Comparison of ENCODE assay signal across 31 cellular contexts in the genomic region with DNA sequence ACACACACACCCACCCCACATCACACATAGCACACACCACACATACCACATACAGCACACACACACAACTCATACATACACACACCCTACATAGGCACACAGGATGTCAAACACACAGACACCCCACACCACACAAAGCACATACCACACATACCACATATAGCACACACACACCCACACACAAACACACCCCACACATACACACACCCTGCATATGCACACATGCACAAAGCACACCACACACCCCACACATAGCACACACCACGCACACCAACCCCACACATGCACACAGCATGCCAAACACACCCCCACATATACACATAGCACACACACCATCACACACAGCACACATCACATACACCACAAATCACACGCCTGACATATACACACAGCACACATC.
"Had no signal": no experiment of that assay in that cellular context is flagged by ENCODE, and none has a peak within 500 bp of the region (broad histone marks: within the 10 kb centered on the region; RNA-seq: fewer than 3 reads in every experiment).

No MANE protein-coding gene starts in this region.

- H3K27me3 Mint-ChIP-seq: activated CD4-positive, alpha-beta T cell treated with anti-CD3 and anti-CD28 coated beads for 36 hours; activated naive CD8-positive, alpha-beta T cell treated with anti-CD3 and anti-CD28 coated beads for 36 hours; naive B cell; stimulated activated naive B cell treated with anti-CD40 and anti-IgM and Interleukin-4, amounts not matched to agents 10 μg/mL and 1 μg/mL and 100 μg/mL, for 72 hours had no signal

- H3K4me3 Mint-ChIP-seq: activated CD4-positive, alpha-beta T cell treated with anti-CD3 and anti-CD28 coated beads for 36 hours; activated naive CD8-positive, alpha-beta T cell treated with anti-CD3 and anti-CD28 coated beads for 36 hours; activated T-cell treated with anti-CD3 and anti-CD28 coated beads, Interleukin-2, amount 50 U/mL, for 72 hours; mesothelial cell of epicardium; naive B cell; neural crest cell; stimulated activated naive B cell treated with anti-CD40 and anti-IgM and Interleukin-4, amounts not matched to agents 10 μg/mL and 1 μg/mL and 100 μg/mL, for 72 hours had no signal

- H3K27ac ChIP-seq: adrenal gland, body of pancreas, cardiac muscle cell, coronary artery, gastroesophageal sphincter, right atrium auricular region, testis, transverse colon, vagina had no signal

- H3K27ac Mint-ChIP-seq: activated CD4-positive, alpha-beta T cell treated with anti-CD3 and anti-CD28 coated beads for 36 hours; activated naive CD8-positive, alpha-beta T cell treated with anti-CD3 and anti-CD28 coated beads for 36 hours; activated T-cell treated with anti-CD3 and anti-CD28 coated beads, Interleukin-2, amount 50 U/mL, for 72 hours; mesothelial cell of epicardium; naive B cell; stimulated activated naive B cell treated with anti-CD40 and anti-IgM and Interleukin-4, amounts not matched to agents 10 μg/mL and 1 μg/mL and 100 μg/mL, for 72 hours had no signal

- H3K4me3 ChIP-seq: adrenal gland, body of pancreas, cardiac muscle cell, coronary artery, gastroesophageal sphincter, right atrium auricular region, testis, transverse colon, vagina had no signal

- ATAC-seq: activated CD4-positive, alpha-beta T cell treated with anti-CD3 and anti-CD28 coated beads for 36 hours; activated T-cell treated with anti-CD3 and anti-CD28 coated beads, Interleukin-2, amount 50 U/mL, for 72 hours; body of pancreas; gastroesophageal sphincter; left cardiac atrium; left ventricle myocardium superior; stimulated activated naive B cell treated with anti-CD40 and anti-IgM and Interleukin-4, amounts not matched to agents 10 μg/mL and 1 μg/mL and 100 μg/mL, for 72 hours had no signal

- H3K36me3 ChIP-seq: adrenal gland, cardiac muscle cell, transverse colon had no signal

- H3K27me3 ChIP-seq: adrenal gland, body of pancreas, cardiac muscle cell, dorsolateral prefrontal cortex, gastroesophageal sphincter, right atrium auricular region, testis, transverse colon, vagina had no signal

- H3K9me3 Mint-ChIP-seq: activated naive CD8-positive, alpha-beta T cell treated with anti-CD3 and anti-CD28 coated beads for 36 hours; activated T-cell treated with anti-CD3 and anti-CD28 coated beads, Interleukin-2, amount 50 U/mL, for 72 hours; mesothelial cell of epicardium; neural crest cell; stimulated activated naive B cell treated with anti-CD40 and anti-IgM and Interleukin-4, amounts not matched to agents 10 μg/mL and 1 μg/mL and 100 μg/mL, for 72 hours had no signal

- H3K36me3 Mint-ChIP-seq: activated naive CD8-positive, alpha-beta T cell treated with anti-CD3 and anti-CD28 coated beads for 36 hours had no signal

- H3K4me1 Mint-ChIP-seq: activated naive CD8-positive, alpha-beta T cell treated with anti-CD3 and anti-CD28 coated beads for 36 hours; neural crest cell had no signal

- H3K4me1 ChIP-seq: adrenal gland, body of pancreas, right atrium auricular region, testis, transverse colon had no signal

- DNase-seq: activated CD4-positive, alpha-beta T cell treated with anti-CD3 and anti-CD28 coated beads for 36 hours; activated CD4-positive, CD25-positive, alpha-beta regulatory T cell; activated naive CD4-positive, alpha-beta T cell; activated naive CD8-positive, alpha-beta T cell treated with anti-CD3 and anti-CD28 coated beads for 36 hours; activated T-cell treated with anti-CD3 and anti-CD28 coated beads for 4 hours; activated T-cell treated with anti-CD3 and anti-CD28 coated beads, Interleukin-2, amount 50 U/mL, for 72 hours; adrenal gland; aorta; body of pancreas; dorsolateral prefrontal cortex; effector memory CD4-positive, alpha-beta T cell; erythroblast; head of caudate nucleus; hippocampal formation; left cardiac atrium; left ventricle myocardium superior; naive B cell; occipital lobe; stimulated activated CD4-positive, alpha-beta T cell treated with anti-CD3 and anti-CD28 coated beads, Interleukin-15, amount 100 ng/mL, for 24 hours; stimulated activated CD4-positive, alpha-beta T cell treated with anti-CD3 and anti-CD28 coated beads, Interleukin-2, amount 100 ng/mL, for 24 hours; stimulated activated naive B cell treated with anti-CD40 and anti-IgM and Interleukin-4, amounts not matched to agents 10 μg/mL and 1 μg/mL and 100 μg/mL, for 72 hours; T-helper 1 cell; testis; transverse colon had no signal

- H3K9me3 ChIP-seq: adrenal gland, body of pancreas, gastroesophageal sphincter, right atrium auricular region, testis, transverse colon, vagina had no signal
